Comparison of ENCODE assay signal across 34 cellular contexts in the genomic region with DNA sequence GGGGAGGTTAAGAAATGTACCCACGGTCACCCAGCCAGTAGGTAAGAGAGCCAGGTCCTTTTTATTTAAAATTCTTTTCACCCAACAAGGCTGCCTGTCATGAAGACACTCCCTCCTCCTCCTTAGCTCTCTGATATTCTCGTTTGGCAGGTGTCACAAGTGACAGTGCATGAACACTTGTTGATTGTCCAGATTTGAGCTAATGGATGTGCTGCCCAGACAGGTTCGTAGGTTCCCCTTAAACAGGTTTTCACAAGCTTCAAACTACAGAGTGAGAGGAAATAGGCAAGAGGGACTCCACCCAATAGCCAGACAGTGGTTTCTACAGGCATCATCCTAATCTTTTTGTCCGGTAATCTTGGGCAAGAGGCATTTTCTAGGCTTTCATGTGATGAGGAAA. TPM values are rescaled to one million over a fixed set of nuclear protein-coding genes. Genes with fewer than 3 reads are reported as not detected.
"Had no signal": no experiment of that assay in that cellular context is flagged by ENCODE, and none has a peak within 500 bp of the region (broad histone marks: within the 10 kb centered on the region; RNA-seq: fewer than 3 reads in every experiment).

No MANE protein-coding gene starts in this region.

- H3K4me1 ChIP-seq: adrenal gland, body of pancreas, colonic mucosa, foreskin keratinocyte, heart left ventricle, pancreas, psoas muscle, right atrium auricular region, spleen, tibial nerve had no signal

- H3K4me3 ChIP-seq: adrenal gland, body of pancreas, cardiac muscle cell, colonic mucosa, heart left ventricle, pancreas, psoas muscle, right atrium auricular region, spleen, tibial nerve had no signal

- H3K36me3 ChIP-seq: adrenal gland, cardiac muscle cell, colonic mucosa, heart left ventricle, pancreas, right atrium auricular region, spleen, tibial nerve, WERI-Rb-1 had no signal

- H3K27ac ChIP-seq: adrenal gland, body of pancreas, cardiac muscle cell, colonic mucosa, foreskin keratinocyte, heart left ventricle, pancreas, psoas muscle, right atrium auricular region, spleen, tibial nerve, WERI-Rb-1 had no signal

- DNase-seq: activated CD4-positive, alpha-beta T cell treated with anti-CD3 and anti-CD28 coated beads for 48 hours; activated CD4-positive, alpha-beta T cell treated with anti-CD3 and anti-CD28 coated beads, Interleukin-2, amount 50 U/mL, for 48 hours; activated CD8-positive, alpha-beta memory T cell treated with anti-CD3 and anti-CD28 coated beads for 24 hours; activated effector memory CD4-positive, alpha-beta T cell treated with anti-CD3 and anti-CD28 coated beads, Interleukin-2, amount 50 U/mL, for 16 hours; activated naive CD4-positive, alpha-beta T cell treated with anti-CD3 and anti-CD28 coated beads for 36 hours; activated naive CD8-positive, alpha-beta T cell treated with anti-CD3 and anti-CD28 coated beads for 36 hours; adrenal gland; aorta; body of pancreas; cerebellar nuclear complex; colonic mucosa; effector CD8-positive, alpha-beta T cell; erythroblast; heart left ventricle; hypothalamus; immature natural killer cell; kidney; left colon; midbrain; naive thymus-derived CD8-positive, alpha-beta T cell; nucleus accumbens; pancreas; psoas muscle; spleen; stimulated activated naive CD4-positive, alpha-beta T cell treated with Interleukin-2 at 50 U/mL for 16 hours; T-helper 17 cell; T1000; WERI-Rb-1 had no signal

- H3K9me3 ChIP-seq: adrenal gland, body of pancreas, colonic mucosa, heart left ventricle, pancreas, psoas muscle, right atrium auricular region had no signal

- ATAC-seq: activated CD4-positive, CD25-positive, alpha-beta regulatory T cell treated with anti-CD3 and anti-CD28 coated beads, Interleukin-2, amount 50 U/mL, for 24 hours; body of pancreas; foreskin keratinocyte; heart left ventricle; left colon; naive thymus-derived CD8-positive, alpha-beta T cell; pancreas; psoas muscle; T-helper 17 cell had no signal

- H3K27me3 ChIP-seq: adrenal gland, body of pancreas, cardiac muscle cell, colonic mucosa, foreskin keratinocyte, heart left ventricle, pancreas, right atrium auricular region, tibial nerve had no signal

RNA-seq across cellular contexts. Expression of a gene that starts 32.2 kb away (rescaled TPM):
- total RNA-seq: dermis microvascular lymphatic vessel endothelial cell, foreskin keratinocyte, right atrium auricular region had no signal
- polyA plus RNA-seq: aorta, foreskin keratinocyte, heart left ventricle had no signal
